In genomic region chr19:46133101-46133627, GRCh38 we compare ENCODE assay signal across 1 cellular context.
TF ChIP-seq lines count a peak whose summit lies in the region.

No MANE protein-coding gene starts in this region.

TF ChIP-seq in K562, 482 proteins besides CTCF, POLR2A, EP300 and RAD21 (continued from another document):
- peak in 1 of 3 experiments; percentile 47; a peak in 1 of 6 replicates for TF ChIP-seq ZBTB11 (CRISPR knock-in tag; IDR thresholded peaks at IDR 0.05)
- no peak for TF ChIP-seq NUFIP1 (IDR thresholded peaks at IDR 0.05; ENCODE audit: partially characterized antibody)
- TF ChIP-seq SOX6 (IDR thresholded peaks at IDR 0.05), result peak; percentile 20; the same call in 1 of the 2 replicates
- no peak for TF ChIP-seq NKRF (IDR thresholded peaks at IDR 0.05; ENCODE audit: borderline replicate concordance)
- no peak for TF ChIP-seq CREBBP (IDR thresholded peaks at IDR 0.05; ENCODE audit: low read depth, low read length)
- TF ChIP-seq MAFF (IDR thresholded peaks at IDR 0.05; ENCODE audit: low read length), result no peak
- TF ChIP-seq ZNF584 (CRISPR knock-in tag; IDR thresholded peaks at IDR 0.05; ENCODE audit: low read depth), result peak; percentile 72
- TF ChIP-seq ZNF766 (CRISPR knock-in tag; conservative IDR thresholded peaks at IDR 0.05), result peak; percentile 75; the same call in 1 of the 2 replicates
- TF ChIP-seq GTF2F1 (IDR thresholded peaks at IDR 0.05; ENCODE audit: low read depth, low read length), result no peak
- no peak for TF ChIP-seq FIP1L1 (IDR thresholded peaks at IDR 0.05; ENCODE audit: low read depth, low read length, poor library complexity, severe bottlenecking)
- no peak for TF ChIP-seq HES1 (IDR thresholded peaks at IDR 0.05; ENCODE audit: low read depth)
- 0 out of 2 replicates have a peak, but pooled peaks have one; percentile 40 for TF ChIP-seq BRD4 (IDR thresholded peaks at IDR 0.05)
- peak; percentile 66 for TF ChIP-seq ZKSCAN8 (CRISPR knock-in tag; IDR thresholded peaks at IDR 0.05)
- TF ChIP-seq CEBPZ (IDR thresholded peaks at IDR 0.05; ENCODE audit: borderline replicate concordance, low read depth, low read length), result no peak
- TF ChIP-seq GTF2A2 (tag; IDR thresholded peaks at IDR 0.05), result no peak
- TF ChIP-seq ZFP30 (CRISPR knock-in tag; IDR thresholded peaks at IDR 0.05; ENCODE audit: borderline replicate concordance), result no peak
- TF ChIP-seq ZNF143 (CRISPR knock-in tag; IDR thresholded peaks at IDR 0.05), result no peak
- no peak for TF ChIP-seq MITF (IDR thresholded peaks at IDR 0.05)
- peak in 1 of 2 experiments; percentile 94; a peak in 3 of 4 replicates for TF ChIP-seq SRF (CRISPR knock-in tag; IDR thresholded peaks at IDR 0.05)
- 0 out of 2 replicates have a peak, but pooled peaks have one; percentile 31 for TF ChIP-seq POLR2H (tag; IDR thresholded peaks at IDR 0.05; ENCODE audit: low read depth)
- TF ChIP-seq PBX2 (CRISPR knock-in tag; IDR thresholded peaks at IDR 0.05; ENCODE audit: low read depth), result no peak
- peak; percentile 66 for TF ChIP-seq PBX2 (tag; conservative IDR thresholded peaks at IDR 0.05; ENCODE audit: low read depth)
- TF ChIP-seq HOXB6 (CRISPR knock-in tag; IDR thresholded peaks at IDR 0.05; ENCODE audit: borderline replicate concordance), result no peak
- no peak for TF ChIP-seq NBN (IDR thresholded peaks at IDR 0.05; ENCODE audit: low read depth)
- no peak for TF ChIP-seq ARID1B (IDR thresholded peaks at IDR 0.05)
- no peak for TF ChIP-seq MTA1 (IDR thresholded peaks at IDR 0.05; ENCODE audit: borderline replicate concordance)
- peak; percentile 31; the same call in 1 of the 2 replicates for TF ChIP-seq ZNF589 (CRISPR knock-in tag; IDR thresholded peaks at IDR 0.05; ENCODE audit: low read depth)
- no peak for TF ChIP-seq TFAM (CRISPR knock-in tag; conservative IDR thresholded peaks at IDR 0.05)
- TF ChIP-seq MNT (conservative IDR thresholded peaks at IDR 0.05), result no peak
- TF ChIP-seq ID3 (CRISPR knock-in tag; IDR thresholded peaks at IDR 0.05), result no peak
- TF ChIP-seq ID3 (tag; IDR thresholded peaks at IDR 0.05), result 0 out of 2 replicates have a peak, but pooled peaks have one; percentile 10
- peak; percentile 68 for TF ChIP-seq ATF7 (IDR thresholded peaks at IDR 0.05)
- TF ChIP-seq CHCHD3 (CRISPR knock-in tag; IDR thresholded peaks at IDR 0.05), result no peak
- TF ChIP-seq ZNF699 (CRISPR knock-in tag; IDR thresholded peaks at IDR 0.05; ENCODE audit: insufficient replicate concordance), result no peak
- no peak for TF ChIP-seq ATF3 (IDR thresholded peaks at IDR 0.05)
- TF ChIP-seq ATF3 (CRISPR knock-in tag; conservative IDR thresholded peaks at IDR 0.05), result no peak
- no peak for TF ChIP-seq CC2D1A (IDR thresholded peaks at IDR 0.05)
- TF ChIP-seq ZC3H8 (IDR thresholded peaks at IDR 0.05), result no peak
- no peak for TF ChIP-seq MEF2A (IDR thresholded peaks at IDR 0.05; ENCODE audit: control insufficient read depth, low read depth, low read length)
